Comparison of ENCODE assay signal across 9 cellular contexts in the genomic region with DNA sequence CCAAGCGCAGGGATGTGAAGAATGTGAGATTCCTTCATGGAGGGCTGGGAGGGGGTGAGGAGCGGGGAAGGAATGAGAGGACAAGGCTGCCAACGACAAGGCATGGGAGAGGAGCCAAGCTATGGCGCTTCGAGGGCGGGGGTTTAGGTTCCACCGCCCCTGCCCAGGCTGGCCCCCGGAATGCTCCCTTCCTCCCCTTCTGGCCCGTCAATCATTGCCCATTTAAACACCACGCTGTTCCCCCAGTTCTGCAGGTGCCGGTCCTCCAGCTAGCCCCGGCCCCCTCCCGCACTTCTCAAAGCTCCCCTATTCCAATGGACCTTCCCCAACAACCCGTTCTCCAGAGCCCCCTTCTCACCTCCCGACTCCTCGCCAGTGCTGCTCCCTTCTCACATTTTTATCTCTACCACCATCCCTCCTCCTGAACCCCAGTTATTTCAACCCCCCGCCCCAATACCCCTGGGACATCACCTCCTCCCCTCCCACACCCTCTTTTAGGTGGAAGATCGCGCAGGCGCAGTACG. TPM values are rescaled to one million over a fixed set of nuclear protein-coding genes. Genes with fewer than 3 reads are reported as not detected.
DNase-seq lines count a peak whose midpoint lies in the region; ATAC-seq and TF ChIP-seq lines count a peak whose summit lies in the region.
"Had no signal": no experiment of that assay in that cellular context is flagged by ENCODE, and none has a peak within 500 bp of the region (broad histone marks: within the 10 kb centered on the region; RNA-seq: fewer than 3 reads in every experiment).

No MANE protein-coding gene starts in this region.

- peaks cover 44% of the 10 kb centered on the region for H3K36me3 Mint-ChIP-seq in activated T-cell treated with anti-CD3 and anti-CD28 coated beads, Interleukin-2, amount 50 U/mL, for 24 hours (ENCODE audit: low read depth)

- no peaks in the 10 kb centered on the region for H3K9me3 Mint-ChIP-seq in activated T-cell treated with anti-CD3 and anti-CD28 coated beads, Interleukin-2, amount 50 U/mL, for 24 hours

- peak; percentile 17 for ATAC-seq in HG02678 (IDR thresholded peaks at IDR 0.05; ENCODE audit: unreplicated experiment)

- peaks cover 0 to 3% (median under 1%) of the 10 kb centered on the region in 4 donors for H3K36me3 ChIP-seq in liver (ENCODE audit: control insufficient read depth in 4 of 4, insufficient read depth in 3 of 4, low read depth in 1 of 4, low read length in 3 of 4)

- 1% methylated on average over 21 of the region's 21 CpGs for WGBS in liver

- TF ChIP-seq CTCF in liver (IDR thresholded peaks at IDR 0.05; ENCODE audit: low read depth, low read length, missing input control) = no peak

- peaks cover 4 to 46% (median 33%) of the 10 kb centered on the region in 4 donors for H3K4me1 ChIP-seq in liver (ENCODE audit: control insufficient read depth in 4 of 4, insufficient read depth in 4 of 4, low read length in 3 of 4)

- H3K9me3 ChIP-seq in liver (ENCODE audit: control insufficient read depth in 4 of 4, low read length in 3 of 4) = no peaks in the 10 kb centered on the region

- H3K27ac Mint-ChIP-seq in activated T-cell treated with anti-CD3 and anti-CD28 coated beads, Interleukin-2, amount 50 U/mL, for 24 hours = peak overlapping the region; percentile 95

- H3K4me3 ChIP-seq in liver (ENCODE audit: low read depth in 1 of 3, low read length in 3 of 3) = peak overlapping the region; percentile 77 to 98 (median 81)

- peak overlapping the region; percentile 93 for H3K4me3 Mint-ChIP-seq in activated T-cell treated with anti-CD3 and anti-CD28 coated beads, Interleukin-2, amount 50 U/mL, for 24 hours

- H3K27ac ChIP-seq in liver (ENCODE audit: low read depth in 1 of 2, low read length in 2 of 2) (peak overlapping the region; percentile 85 to 98), substantia nigra (ENCODE audit: low read depth, low read length, poor library complexity, severe bottlenecking) (peak overlapping the region; percentile 99)

- peaks cover 49% of the 10 kb centered on the region for H3K4me1 Mint-ChIP-seq in activated T-cell treated with anti-CD3 and anti-CD28 coated beads, Interleukin-2, amount 50 U/mL, for 24 hours (ENCODE audit: low read depth)

- no peaks in the 10 kb centered on the region for H3K27me3 Mint-ChIP-seq in activated T-cell treated with anti-CD3 and anti-CD28 coated beads, Interleukin-2, amount 50 U/mL, for 24 hours

- H3K27me3 ChIP-seq in liver (ENCODE audit: control insufficient read depth in 4 of 4, insufficient read depth in 4 of 4, low read length in 3 of 4) = no peaks in the 10 kb centered on the region

- DNase-seq in activated T-cell treated with anti-CD3 and anti-CD28 coated beads, Interleukin-2, amount 50 U/mL, for 24 hours = no peak
- DNase-seq in activated T-cell treated with anti-CD3 and anti-CD28 coated beads for 4 hours (no peak), OCI-M1 (lab: John Stamatoyannopoulos, UW) (peak; percentile 58), dedifferentiated amniotic fluid mesenchymal stem cell (ENCODE audit: extremely low spot score) (peak; percentile 91), substantia nigra (lab: John Stamatoyannopoulos, UW) (peak in 32 of 49 donors; percentile 10 to 78 (median 42)), NOMO-1 treated with dmso at 0.1 percent for 144 hours (lab: John Stamatoyannopoulos, UW; ENCODE audit: unreplicated experiment) (no peak)

- TF ChIP-seq RAD21 in liver (IDR thresholded peaks at IDR 0.05) = no peak

- H3K9ac ChIP-seq in liver (ENCODE audit: low read depth in 1 of 2, low read length in 2 of 2) = peak overlapping the region; percentile 71 to 97

TF ChIP-seq in liver, 16 proteins besides CTCF, POLR2A, EP300 and RAD21:
- TF ChIP-seq RXRA (IDR thresholded peaks at IDR 0.05) = no peak
- TF ChIP-seq, protein P1, sequence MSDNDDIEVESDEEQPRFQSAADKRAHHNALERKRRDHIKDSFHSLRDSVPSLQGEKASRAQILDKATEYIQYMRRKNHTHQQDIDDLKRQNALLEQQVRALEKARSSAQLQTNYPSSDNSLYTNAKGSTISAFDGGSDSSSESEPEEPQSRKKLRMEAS (IDR thresholded peaks at IDR 0.05) = no peak
- TF ChIP-seq NR2F2 (IDR thresholded peaks at IDR 0.05) = no peak
- TF ChIP-seq JUND (IDR thresholded peaks at IDR 0.05) = no peak
- TF ChIP-seq FOXA2 (IDR thresholded peaks at IDR 0.05) = no peak
- TF ChIP-seq, protein P2, sequence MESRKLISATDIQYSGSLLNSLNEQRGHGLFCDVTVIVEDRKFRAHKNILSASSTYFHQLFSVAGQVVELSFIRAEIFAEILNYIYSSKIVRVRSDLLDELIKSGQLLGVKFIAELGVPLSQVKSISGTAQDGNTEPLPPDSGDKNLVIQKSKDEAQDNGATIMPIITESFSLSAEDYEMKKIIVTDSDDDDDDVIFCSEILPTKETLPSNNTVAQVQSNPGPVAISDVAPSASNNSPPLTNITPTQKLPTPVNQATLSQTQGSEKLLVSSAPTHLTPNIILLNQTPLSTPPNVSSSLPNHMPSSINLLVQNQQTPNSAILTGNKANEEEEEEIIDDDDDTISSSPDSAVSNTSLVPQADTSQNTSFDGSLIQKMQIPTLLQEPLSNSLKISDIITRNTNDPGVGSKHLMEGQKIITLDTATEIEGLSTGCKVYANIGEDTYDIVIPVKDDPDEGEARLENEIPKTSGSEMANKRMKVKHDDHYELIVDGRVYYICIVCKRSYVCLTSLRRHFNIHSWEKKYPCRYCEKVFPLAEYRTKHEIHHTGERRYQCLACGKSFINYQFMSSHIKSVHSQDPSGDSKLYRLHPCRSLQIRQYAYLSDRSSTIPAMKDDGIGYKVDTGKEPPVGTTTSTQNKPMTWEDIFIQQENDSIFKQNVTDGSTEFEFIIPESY (IDR thresholded peaks at IDR 0.05) = no peak
- TF ChIP-seq TAF1 (conservative IDR thresholded peaks at IDR 0.05) = no peak
- no peak for TF ChIP-seq FOXA1 (IDR thresholded peaks at IDR 0.05)
- no peak for TF ChIP-seq GABPA (IDR thresholded peaks at IDR 0.05 in 1 of 2, conservative IDR thresholded peaks at IDR 0.05 in 1 of 2)
- no peak for TF ChIP-seq HNF4G (IDR thresholded peaks at IDR 0.05)
- no peak for TF ChIP-seq EGR1 (IDR thresholded peaks at IDR 0.05; ENCODE audit: low read depth in 2 of 2)
- TF ChIP-seq, protein P3, sequence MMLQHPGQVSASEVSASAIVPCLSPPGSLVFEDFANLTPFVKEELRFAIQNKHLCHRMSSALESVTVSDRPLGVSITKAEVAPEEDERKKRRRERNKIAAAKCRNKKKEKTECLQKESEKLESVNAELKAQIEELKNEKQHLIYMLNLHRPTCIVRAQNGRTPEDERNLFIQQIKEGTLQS (IDR thresholded peaks at IDR 0.05) = no peak
- TF ChIP-seq, protein P4, sequence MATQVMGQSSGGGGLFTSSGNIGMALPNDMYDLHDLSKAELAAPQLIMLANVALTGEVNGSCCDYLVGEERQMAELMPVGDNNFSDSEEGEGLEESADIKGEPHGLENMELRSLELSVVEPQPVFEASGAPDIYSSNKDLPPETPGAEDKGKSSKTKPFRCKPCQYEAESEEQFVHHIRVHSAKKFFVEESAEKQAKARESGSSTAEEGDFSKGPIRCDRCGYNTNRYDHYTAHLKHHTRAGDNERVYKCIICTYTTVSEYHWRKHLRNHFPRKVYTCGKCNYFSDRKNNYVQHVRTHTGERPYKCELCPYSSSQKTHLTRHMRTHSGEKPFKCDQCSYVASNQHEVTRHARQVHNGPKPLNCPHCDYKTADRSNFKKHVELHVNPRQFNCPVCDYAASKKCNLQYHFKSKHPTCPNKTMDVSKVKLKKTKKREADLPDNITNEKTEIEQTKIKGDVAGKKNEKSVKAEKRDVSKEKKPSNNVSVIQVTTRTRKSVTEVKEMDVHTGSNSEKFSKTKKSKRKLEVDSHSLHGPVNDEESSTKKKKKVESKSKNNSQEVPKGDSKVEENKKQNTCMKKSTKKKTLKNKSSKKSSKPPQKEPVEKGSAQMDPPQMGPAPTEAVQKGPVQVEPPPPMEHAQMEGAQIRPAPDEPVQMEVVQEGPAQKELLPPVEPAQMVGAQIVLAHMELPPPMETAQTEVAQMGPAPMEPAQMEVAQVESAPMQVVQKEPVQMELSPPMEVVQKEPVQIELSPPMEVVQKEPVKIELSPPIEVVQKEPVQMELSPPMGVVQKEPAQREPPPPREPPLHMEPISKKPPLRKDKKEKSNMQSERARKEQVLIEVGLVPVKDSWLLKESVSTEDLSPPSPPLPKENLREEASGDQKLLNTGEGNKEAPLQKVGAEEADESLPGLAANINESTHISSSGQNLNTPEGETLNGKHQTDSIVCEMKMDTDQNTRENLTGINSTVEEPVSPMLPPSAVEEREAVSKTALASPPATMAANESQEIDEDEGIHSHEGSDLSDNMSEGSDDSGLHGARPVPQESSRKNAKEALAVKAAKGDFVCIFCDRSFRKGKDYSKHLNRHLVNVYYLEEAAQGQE (IDR thresholded peaks at IDR 0.05) = no peak
- no peak for TF ChIP-seq SP1 (IDR thresholded peaks at IDR 0.05)
- TF ChIP-seq YY1 (IDR thresholded peaks at IDR 0.05) = no peak
- no peak for TF ChIP-seq HNF4A (conservative IDR thresholded peaks at IDR 0.05)

RNA-seq across cellular contexts. Expression of a gene that starts 0.4 kb away (rescaled TPM):
- 10 to 100 TPM; 22.1 to 31.8 TPM for total RNA-seq in liver
- polyA plus RNA-seq in liver = 10 to 100 TPM in 1 of 2 donors, 1 to 10 TPM in 1; 7.6 to 11.5 TPM

RNA-seq across cellular contexts. Expression of a gene that starts 2.8 kb away (rescaled TPM):
- total RNA-seq in liver = 10 to 100 TPM; 10.8 to 13.1 TPM
- polyA plus RNA-seq in liver = 10 to 100 TPM; 12.1 to 14.5 TPM

RNA-seq across cellular contexts. Expression of a gene that starts 8.6 kb away (rescaled TPM):
- total RNA-seq in liver = 100 to 1,000 TPM; 157 to 195 TPM
- 100 to 1,000 TPM; 125 to 126 TPM for polyA plus RNA-seq in liver
- total RNA-seq: NCI-H460 had no signal

RNA-seq across cellular contexts. Expression of a gene that starts 32.0 kb away (rescaled TPM):
- total RNA-seq in liver = 10 to 100 TPM; 20.5 to 24.6 TPM
- polyA plus RNA-seq in liver = 10 to 100 TPM; 12.8 to 24.8 TPM

RNA-seq across cellular contexts. Expression of a gene that starts 36.9 kb away (rescaled TPM):
- 10 to 100 TPM in 1 of 2 donors, 1 to 10 TPM in 1; 8.3 to 13.6 TPM for total RNA-seq in liver
- 10 to 100 TPM in 1 of 2 donors, 1 to 10 TPM in 1; 5.4 to 10.3 TPM for polyA plus RNA-seq in liver

Comparison
In these comparisons a context has a peak if more than half of its experiments do, and no peak if none do; other contexts are left out.
1. DNase-seq: peak in OCI-M1 (single experiment), dedifferentiated amniotic fluid mesenchymal stem cell (single experiment) and substantia nigra (32 of 49); none in activated T-cell treated with anti-CD3 and anti-CD28 coated beads, Interleukin-2, amount 50 U/mL, for 24 hours (single experiment), activated T-cell treated with anti-CD3 and anti-CD28 coated beads for 4 hours (single experiment) and NOMO-1 treated with dmso at 0.1 percent for 144 hours (single experiment).